In genomic region chr5:169567079-169567478, GRCh38 we compare ENCODE assay signal across 13 cellular contexts. TPM values are rescaled to one million over a fixed set of nuclear protein-coding genes. Genes with fewer than 3 reads are reported as not detected.
A peak's percentile ranks its signal among the peaks of the same experiment; 100 is the strongest.
DNase-seq lines count a peak whose midpoint lies in the region; FAIRE-seq and TF ChIP-seq lines count a peak whose summit lies in the region.
"Had no signal": no experiment of that assay in that cellular context is flagged by ENCODE, and none has a peak within 500 bp of the region (broad histone marks: within the 10 kb centered on the region; RNA-seq: fewer than 3 reads in every experiment).

No MANE protein-coding gene starts in this region.

- H3K27me3 Mint-ChIP-seq in activated naive CD4-positive, alpha-beta T cell treated with anti-CD3 and anti-CD28 coated beads, Interleukin-2, amount 10 ng/mL, durations not matched to agents 7 days and 5 days, result peaks cover 22% of the 10 kb centered on the region
- H3K27me3 Mint-ChIP-seq in glutamatergic neuron (ENCODE audit: unreplicated experiment), result no peaks in the 10 kb centered on the region

- H3K36me3 ChIP-seq in sigmoid colon, result no peaks in the 10 kb centered on the region

- no peaks in the 10 kb centered on the region for H3K27me3 ChIP-seq in sigmoid colon

- H3K4me1 ChIP-seq in sigmoid colon, result no peaks in the 10 kb centered on the region

- H3K4me3 ChIP-seq in sigmoid colon, result no peak overlapping the region
- H3K4me3 ChIP-seq: coronary artery had no signal

- CTCF ChIA-PET in activated naive CD4-positive, alpha-beta T cell treated with anti-CD3 and anti-CD28 coated beads, Interleukin-2, amount 10 ng/mL, durations not matched to agents 7 days and 5 days (lab: Charles Lee), result no interaction called here

- DNase-seq in activated naive CD4-positive, alpha-beta T cell treated with anti-CD3 and anti-CD28 coated beads, Interleukin-2, amount 10 ng/mL, durations not matched to agents 7 days and 5 days, result peak; percentile 32
- DNase-seq in activated naive CD4-positive, alpha-beta T cell (lab: John Stamatoyannopoulos, UW), result no peak
- DNase-seq in dermis blood vessel endothelial cell (peak; percentile 25), urothelium cell line (ENCODE audit: low spot score) (peak; percentile 26), sigmoid colon (no peak), amniotic stem cell (lab: John Stamatoyannopoulos, UW) (no peak), glutamatergic neuron (no peak)
- DNase-seq: NCI-H2081, NCI-H82, SHP77 had no signal

- TF ChIP-seq POLR2A in sigmoid colon (IDR thresholded peaks at IDR 0.05), result no peak

- no peak for FAIRE-seq in urothelium cell line (lab: Jason Lieb, UNC)

- no peaks in the 10 kb centered on the region for H3K36me3 Mint-ChIP-seq in activated naive CD4-positive, alpha-beta T cell treated with anti-CD3 and anti-CD28 coated beads, Interleukin-2, amount 10 ng/mL, durations not matched to agents 7 days and 5 days
- no peaks in the 10 kb centered on the region for H3K36me3 Mint-ChIP-seq in glutamatergic neuron (ENCODE audit: unreplicated experiment)
- H3K36me3 Mint-ChIP-seq: activated naive CD4-positive, alpha-beta T cell treated with anti-CD3 and anti-CD28 coated beads, Interleukin-2, amount 50 U/mL, for 72 hours had no signal

- H3K27ac ChIP-seq in sigmoid colon, result no peak overlapping the region
- H3K27ac ChIP-seq: coronary artery had no signal

- H3K27ac Mint-ChIP-seq in activated naive CD4-positive, alpha-beta T cell treated with anti-CD3 and anti-CD28 coated beads, Interleukin-2, amount 10 ng/mL, durations not matched to agents 7 days and 5 days, result no peak overlapping the region
- no peak overlapping the region for H3K27ac Mint-ChIP-seq in glutamatergic neuron (ENCODE audit: unreplicated experiment)
- H3K27ac Mint-ChIP-seq: activated naive CD4-positive, alpha-beta T cell treated with anti-CD3 and anti-CD28 coated beads, Interleukin-2, amount 50 U/mL, for 72 hours had no signal

- TF ChIP-seq CTCF in sigmoid colon (IDR thresholded peaks at IDR 0.05) (no peak), glutamatergic neuron (IDR thresholded peaks at IDR 0.05; ENCODE audit: partially characterized antibody, unreplicated experiment) (no peak)

- H3K4me1 Mint-ChIP-seq in activated naive CD4-positive, alpha-beta T cell treated with anti-CD3 and anti-CD28 coated beads, Interleukin-2, amount 10 ng/mL, durations not matched to agents 7 days and 5 days, result no peaks in the 10 kb centered on the region
- no peaks in the 10 kb centered on the region for H3K4me1 Mint-ChIP-seq in glutamatergic neuron (ENCODE audit: low read depth, unreplicated experiment)

- 55 to 60% methylated on average over 2 of the region's 2 CpGs for WGBS in sigmoid colon, 2 donors

- TF ChIP-seq EP300 in sigmoid colon (IDR thresholded peaks at IDR 0.05), result no peak

- no peak overlapping the region for H3K4me3 Mint-ChIP-seq in activated naive CD4-positive, alpha-beta T cell treated with anti-CD3 and anti-CD28 coated beads, Interleukin-2, amount 10 ng/mL, durations not matched to agents 7 days and 5 days
- H3K4me3 Mint-ChIP-seq in glutamatergic neuron (ENCODE audit: unreplicated experiment), result no peak overlapping the region

- H3K9me3 Mint-ChIP-seq in activated naive CD4-positive, alpha-beta T cell treated with anti-CD3 and anti-CD28 coated beads, Interleukin-2, amount 10 ng/mL, durations not matched to agents 7 days and 5 days, result no peaks in the 10 kb centered on the region
- H3K9me3 Mint-ChIP-seq in glutamatergic neuron (ENCODE audit: unreplicated experiment), result peaks cover 1% of the 10 kb centered on the region
- H3K9me3 Mint-ChIP-seq: activated naive CD4-positive, alpha-beta T cell treated with anti-CD3 and anti-CD28 coated beads, Interleukin-2, amount 50 U/mL, for 72 hours had no signal

- intact Hi-C loops in sigmoid colon (cut with DNase I), result loop anchor here (5.0 kb wide), 1 partner anchor 585 kb away; no protein-coding TSS in a partner anchor

- H3K9me3 ChIP-seq in sigmoid colon, result no peaks in the 10 kb centered on the region

TF ChIP-seq in PFSK-1, 5 proteins besides CTCF, POLR2A, EP300 and RAD21:
- TF ChIP-seq SIN3A (IDR thresholded peaks at IDR 0.05; ENCODE audit: borderline replicate concordance, insufficient read depth, low read length) (no peak), TAF1 (IDR thresholded peaks at IDR 0.05; ENCODE audit: borderline replicate concordance, insufficient read depth, low read length) (no peak), FOXP2 (optimal IDR thresholded peaks at IDR 0.05; ENCODE audit: borderline replicate concordance, extremely low read depth, extremely low read length, insufficient read depth) (no peak), POLR2AphosphoS5 (IDR thresholded peaks at IDR 0.05; ENCODE audit: low read depth, low read length) (no peak), REST (IDR thresholded peaks at IDR 0.05; ENCODE audit: insufficient read depth in 1 of 2, low read depth in 2 of 2, low read length in 2 of 2) (peak; percentile 81 to 94)

RNA-seq across cellular contexts. Expression of gene SPDL1, which starts 16.5 kb away (rescaled TPM):
- polyA plus RNA-seq in PFSK-1 (2012; ENCODE audit: insufficient read length, low read depth), result 21.8 TPM
- total RNA-seq in dermis blood vessel endothelial cell (10.9 and 27.5 TPM in 2 replicates), sigmoid colon (10 to 100 TPM in 1 of 4 donors, 1 to 10 TPM in 3; 3.0 to 14.7 (median 9.0) TPM), glutamatergic neuron (ENCODE audit: unreplicated experiment) (19.0 TPM)
- polyA plus RNA-seq in sigmoid colon, result 1 to 10 TPM; 3.6 to 9.3 (median 4.9) TPM

Comparison
In these comparisons a context has a peak if more than half of its experiments do, and no peak if none do; other contexts are left out.
1. DNase-seq: peak in activated naive CD4-positive, alpha-beta T cell treated with anti-CD3 and anti-CD28 coated beads, Interleukin-2, amount 10 ng/mL, durations not matched to agents 7 days and 5 days (single experiment), dermis blood vessel endothelial cell (single experiment) and urothelium cell line (single experiment); none in activated naive CD4-positive, alpha-beta T cell (0 of 4), sigmoid colon (single experiment), amniotic stem cell (single experiment) and glutamatergic neuron (single experiment).